Comparison of ENCODE assay signal across 1 cellular context in genomic region chr12:54306925-54307731, GRCh38.
TF ChIP-seq lines count a peak whose summit lies in the region.

No MANE protein-coding gene starts in this region.

TF ChIP-seq in HEK293, 187 proteins besides CTCF, POLR2A, EP300 and RAD21 (continued from another document and continues in another):
- no peak for TF ChIP-seq ZNF280D (tag by site-specific recombination; IDR thresholded peaks at IDR 0.05)
- peak; percentile 97 for TF ChIP-seq BCL6B (tag by site-specific recombination; IDR thresholded peaks at IDR 0.05)
- TF ChIP-seq KLF1 (tag by site-specific recombination; IDR thresholded peaks at IDR 0.05): peak; percentile 93
- TF ChIP-seq ZBTB11 (tag by site-specific recombination; conservative IDR thresholded peaks at IDR 0.05; ENCODE audit: low read depth): no peak
- TF ChIP-seq ZBTB48 (tag by site-specific recombination; IDR thresholded peaks at IDR 0.05): peak; percentile 49
- no peak for TF ChIP-seq ZNF426 (tag by site-specific recombination; IDR thresholded peaks at IDR 0.05)
- TF ChIP-seq MYNN (tag by site-specific recombination; IDR thresholded peaks at IDR 0.05; ENCODE audit: borderline replicate concordance): no peak
- no peak for TF ChIP-seq ZNF791 (tag by site-specific recombination; IDR thresholded peaks at IDR 0.05)
- TF ChIP-seq GFI1B (tag by site-specific recombination; IDR thresholded peaks at IDR 0.05): no peak
- no peak for TF ChIP-seq OVOL3 (tag by site-specific recombination; IDR thresholded peaks at IDR 0.05)
- no peak for TF ChIP-seq ZSCAN4 (tag by site-specific recombination; IDR thresholded peaks at IDR 0.05)
- TF ChIP-seq ZNF311 (tag by site-specific recombination; IDR thresholded peaks at IDR 0.05; ENCODE audit: borderline replicate concordance): no peak
- TF ChIP-seq ZNF26 (tag by site-specific recombination; IDR thresholded peaks at IDR 0.05): no peak
- no peak for TF ChIP-seq PBX3 (CRISPR knock-in tag; IDR thresholded peaks at IDR 0.05)
- TF ChIP-seq ZNF157 (tag by site-specific recombination; IDR thresholded peaks at IDR 0.05): no peak
- no peak for TF ChIP-seq ZNF639 (tag by site-specific recombination; IDR thresholded peaks at IDR 0.05)
- no peak for TF ChIP-seq GLI4 (tag by site-specific recombination; IDR thresholded peaks at IDR 0.05)
- no peak for TF ChIP-seq ZNF561 (tag by site-specific recombination; IDR thresholded peaks at IDR 0.05; ENCODE audit: borderline replicate concordance)
- no peak for TF ChIP-seq ZNF501 (tag by site-specific recombination; IDR thresholded peaks at IDR 0.05)
- TF ChIP-seq ZNF404 (tag by site-specific recombination; IDR thresholded peaks at IDR 0.05): no peak
- peak; percentile 65 for TF ChIP-seq ZNF600 (tag by site-specific recombination; IDR thresholded peaks at IDR 0.05)
- TF ChIP-seq ZEB2 (tag by site-specific recombination; IDR thresholded peaks at IDR 0.05): no peak; the same call in 1 of the 2 replicates
- TF ChIP-seq ZNF747 (tag by site-specific recombination; IDR thresholded peaks at IDR 0.05): no peak
- no peak for TF ChIP-seq ZNF664 (tag by site-specific recombination; IDR thresholded peaks at IDR 0.05)
- TF ChIP-seq SP3 (tag by site-specific recombination; IDR thresholded peaks at IDR 0.05): peak; percentile 60
- TF ChIP-seq ZNF645 (tag by site-specific recombination; IDR thresholded peaks at IDR 0.05): 0 out of 2 replicates have a peak, but pooled peaks have one; percentile 38
- TF ChIP-seq REPIN1 (tag by site-specific recombination; IDR thresholded peaks at IDR 0.05; ENCODE audit: low read depth): no peak
- TF ChIP-seq ZNF777 (tag by site-specific recombination; IDR thresholded peaks at IDR 0.05; ENCODE audit: borderline replicate concordance): no peak
- no peak for TF ChIP-seq ZNF10 (tag by site-specific recombination; IDR thresholded peaks at IDR 0.05)
- TF ChIP-seq ZNF785 (tag by site-specific recombination; IDR thresholded peaks at IDR 0.05): no peak; the same call in 1 of the 2 replicates
- TF ChIP-seq SCRT1 (tag by site-specific recombination; IDR thresholded peaks at IDR 0.05; ENCODE audit: borderline replicate concordance): no peak
- no peak for TF ChIP-seq TCF7L2 (IDR thresholded peaks at IDR 0.05; ENCODE audit: borderline replicate concordance, low read depth, low read length)
- no peak for TF ChIP-seq ZSCAN5A (tag by site-specific recombination; IDR thresholded peaks at IDR 0.05)
- TF ChIP-seq ZNF132 (tag by site-specific recombination; IDR thresholded peaks at IDR 0.05; ENCODE audit: borderline replicate concordance): no peak
- TF ChIP-seq SETDB1 (IDR thresholded peaks at IDR 0.05; ENCODE audit: insufficient read length, low read length): no peak
- TF ChIP-seq ZNF221 (tag by site-specific recombination; IDR thresholded peaks at IDR 0.05; ENCODE audit: borderline replicate concordance): no peak
- TF ChIP-seq ZNF585B (tag by site-specific recombination; IDR thresholded peaks at IDR 0.05): no peak
- TF ChIP-seq ZNF670 (tag by site-specific recombination; IDR thresholded peaks at IDR 0.05; ENCODE audit: low read depth): no peak
- peak; percentile 15; the same call in 1 of the 2 replicates for TF ChIP-seq ZNF335 (tag by site-specific recombination; conservative IDR thresholded peaks at IDR 0.05)
- no peak for TF ChIP-seq ZNF704 (tag by site-specific recombination; IDR thresholded peaks at IDR 0.05)
- no peak for TF ChIP-seq ZNF473 (tag by site-specific recombination; IDR thresholded peaks at IDR 0.05)
- no peak for TF ChIP-seq ZNF433 (tag by site-specific recombination; IDR thresholded peaks at IDR 0.05; ENCODE audit: low read depth)
- peak; percentile 44; the same call in 1 of the 2 replicates for TF ChIP-seq ZBTB20 (tag by site-specific recombination; IDR thresholded peaks at IDR 0.05)
- no peak for TF ChIP-seq ZNF280C (tag by site-specific recombination; IDR thresholded peaks at IDR 0.05)
- TF ChIP-seq ZNF202 (tag by site-specific recombination; IDR thresholded peaks at IDR 0.05; ENCODE audit: borderline replicate concordance): no peak
